Comparison of ENCODE assay signal across 8 cellular contexts in the genomic region with DNA sequence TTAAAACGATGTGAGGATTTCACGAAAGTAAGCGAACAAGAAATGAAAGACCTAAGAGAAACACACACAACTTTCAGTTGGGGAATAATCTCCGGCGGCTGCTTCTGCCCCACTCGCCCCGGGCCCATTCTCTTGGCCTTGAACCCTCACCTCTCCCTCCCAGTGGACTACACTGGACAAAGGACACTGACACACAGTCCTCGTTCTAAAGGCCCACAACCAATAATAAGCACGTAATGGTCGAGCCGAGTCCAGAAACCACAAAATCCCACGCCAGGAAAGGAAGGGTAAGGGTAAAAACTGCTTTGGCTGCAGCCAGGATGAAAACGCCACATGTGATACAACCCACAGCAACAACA. TPM values are rescaled to one million over a fixed set of nuclear protein-coding genes. Genes with fewer than 3 reads are reported as not detected.
DNase-seq lines count a peak whose midpoint lies in the region; ATAC-seq, FAIRE-seq and TF ChIP-seq lines count a peak whose summit lies in the region.

No MANE protein-coding gene starts in this region.

- H3K79me2 ChIP-seq in OCI-LY3 (ENCODE audit: low read length) = peaks cover 57% of the 10 kb centered on the region

- no peaks in the 10 kb centered on the region for H3K27me3 ChIP-seq in OCI-LY3 (ENCODE audit: low read depth, low read length)

- H3K4me1 ChIP-seq in OCI-LY3 (ENCODE audit: low read length) = peaks cover 20% of the 10 kb centered on the region

- peaks cover 22% of the 10 kb centered on the region for H3K36me3 ChIP-seq in OCI-LY3 (replicated peaks; ENCODE audit: low read depth, low read length)

- H3K27ac ChIP-seq in OCI-LY3 (ENCODE audit: low read length) = peak overlapping the region; percentile 82

- H2AFZ ChIP-seq in OCI-LY3 (ENCODE audit: low read depth, low read length) = peak overlapping the region; percentile 41; the same call in 1 of the 2 replicates

- peaks cover 23% of the 10 kb centered on the region for H4K20me1 ChIP-seq in OCI-LY3 (ENCODE audit: insufficient read depth, low read length)

- H3K9me3 ChIP-seq in OCI-LY3 (ENCODE audit: insufficient read depth, low read length) = no peaks in the 10 kb centered on the region

- peak overlapping the region; percentile 92 for H3K4me3 ChIP-seq in OCI-LY3 (ENCODE audit: low read length)
- peak overlapping the region; percentile 61 for H3K4me3 ChIP-seq in epithelial cell of esophagus (ENCODE audit: low read length)

- H3K9ac ChIP-seq in OCI-LY3 (ENCODE audit: low read length) = peak overlapping the region; percentile 97

- FAIRE-seq in GM18507 (lab: Jason Lieb, UNC) = peak; percentile 9

- peak overlapping the region; percentile 96 for H3K4me2 ChIP-seq in OCI-LY3 (ENCODE audit: low read length)

- ATAC-seq in omental fat pad (ENCODE audit: low FRiP score) (peak; percentile 9), HG02798 (IDR thresholded peaks at IDR 0.05; ENCODE audit: poor library complexity, unreplicated experiment) (no peak)

- DNase-seq in GM18507 (ENCODE audit: extremely low spot score, insufficient read length, low read depth) (no peak), epithelial cell of esophagus (ENCODE audit: low read depth) (no peak), omental fat pad (ENCODE audit: low spot score) (no peak), glomerular visceral epithelial cell (ENCODE audit: extremely low spot score) (no peak), NCI-H526 treated with DMSO at 0.1 percent for 48 hours (lab: John Stamatoyannopoulos, UW) (no peak), mesenteric fat pad (ENCODE audit: low spot score) (no peak)

- TF ChIP-seq CTCF in OCI-LY3 (IDR thresholded peaks at IDR 0.05; ENCODE audit: low read depth, low read length) = no peak
- TF ChIP-seq CTCF in epithelial cell of esophagus (IDR thresholded peaks at IDR 0.05; ENCODE audit: insufficient read depth, low read depth, low read length, missing control alignments) = no peak
- TF ChIP-seq CTCF in omental fat pad (IDR thresholded peaks at IDR 0.05) = no peak

RNA-seq across cellular contexts. Expression of a gene that starts 0.5 kb away (rescaled TPM):
- total RNA-seq in omental fat pad (10 to 100 TPM; 21.5 to 30.5 (median 24.5) TPM), mesenteric fat pad (27.2 TPM)

RNA-seq across cellular contexts. Expression of a gene that starts 18.1 kb away (rescaled TPM):
- total RNA-seq in omental fat pad (10 to 100 TPM; 23.3 to 31.7 (median 27.2) TPM), mesenteric fat pad (31.5 TPM)
